18 cellular contexts compared by ENCODE assay signal in genomic region chr10:101323495-101323894, GRCh38.
"Had no signal": no experiment of that assay in that cellular context is flagged by ENCODE, and none has a peak within 500 bp of the region (broad histone marks: within the 10 kb centered on the region; RNA-seq: fewer than 3 reads in every experiment).

No MANE protein-coding gene starts in this region.

- H3K27me3 ChIP-seq: right lobe of liver had no signal

- H3K36me3 ChIP-seq: brain microvascular endothelial cell, right lobe of liver, suprapubic skin had no signal

- ATAC-seq: effector memory CD8-positive, alpha-beta T cell; left lobe of liver; mucosa of descending colon; naive thymus-derived CD4-positive, alpha-beta T cell; psoas muscle; right lobe of liver had no signal

- H3K36me3 Mint-ChIP-seq: activated naive CD8-positive, alpha-beta T cell treated with anti-CD3 and anti-CD28 coated beads, Interleukin-2, amount 10 ng/mL, durations not matched to agents 7 days and 5 days; naive thymus-derived CD4-positive, alpha-beta T cell had no signal

- H3K27ac ChIP-seq: brain microvascular endothelial cell, psoas muscle, right lobe of liver, suprapubic skin had no signal

- H3K4me1 ChIP-seq: psoas muscle, right lobe of liver, suprapubic skin had no signal

- DNase-seq: activated CD4-positive, CD25-positive, alpha-beta regulatory T cell; activated naive CD4-positive, alpha-beta T cell; activated naive CD8-positive, alpha-beta T cell treated with anti-CD3 and anti-CD28 coated beads, Interleukin-2, amount 10 ng/mL, durations not matched to agents 7 days and 5 days; activated T-cell treated with anti-CD3 and anti-CD28 coated beads for 4 hours; brain microvascular endothelial cell; effector memory CD8-positive, alpha-beta T cell; mucosa of descending colon; naive thymus-derived CD4-positive, alpha-beta T cell; occipital lobe; psoas muscle; right lobe of liver; trophoblast cell had no signal

- H3K4me1 Mint-ChIP-seq: activated naive CD8-positive, alpha-beta T cell treated with anti-CD3 and anti-CD28 coated beads, Interleukin-2, amount 10 ng/mL, durations not matched to agents 7 days and 5 days; central memory CD8-positive, alpha-beta T cell; naive thymus-derived CD4-positive, alpha-beta T cell had no signal

- H3K9me3 ChIP-seq: mucosa of descending colon, psoas muscle, right lobe of liver, suprapubic skin had no signal

- H3K4me3 Mint-ChIP-seq: activated naive CD8-positive, alpha-beta T cell treated with anti-CD3 and anti-CD28 coated beads, Interleukin-2, amount 10 ng/mL, durations not matched to agents 7 days and 5 days; central memory CD8-positive, alpha-beta T cell; dendritic cell treated with granulocyte-macrophage colony-stimulating factor and Interleukin-4, amounts not matched to agents 40 ng/mL and 50 ng/mL, for 4 days; effector memory CD8-positive, alpha-beta T cell; naive thymus-derived CD4-positive, alpha-beta T cell; stimulated activated naive CD8-positive, alpha-beta T cell treated with anti-CD3 and anti-CD28 coated beads, Interleukin-15, Interleukin-2, amounts not matched to agents 100 ng/mL and 50 ng/mL, for 24 hours had no signal

- H3K4me3 ChIP-seq: mucosa of descending colon, psoas muscle, right lobe of liver, smooth muscle cell, suprapubic skin had no signal

- H3K4me2 ChIP-seq: smooth muscle cell had no signal

- H3K9me3 Mint-ChIP-seq: activated naive CD8-positive, alpha-beta T cell treated with anti-CD3 and anti-CD28 coated beads, Interleukin-2, amount 10 ng/mL, durations not matched to agents 7 days and 5 days; central memory CD8-positive, alpha-beta T cell; dendritic cell treated with granulocyte-macrophage colony-stimulating factor and Interleukin-4, amounts not matched to agents 40 ng/mL and 50 ng/mL, for 4 days; effector memory CD8-positive, alpha-beta T cell; stimulated activated naive CD8-positive, alpha-beta T cell treated with anti-CD3 and anti-CD28 coated beads, Interleukin-15, Interleukin-2, amounts not matched to agents 100 ng/mL and 50 ng/mL, for 24 hours had no signal

- H3K27ac Mint-ChIP-seq: activated naive CD8-positive, alpha-beta T cell treated with anti-CD3 and anti-CD28 coated beads, Interleukin-2, amount 10 ng/mL, durations not matched to agents 7 days and 5 days; dendritic cell treated with granulocyte-macrophage colony-stimulating factor and Interleukin-4, amounts not matched to agents 40 ng/mL and 50 ng/mL, for 4 days; effector memory CD8-positive, alpha-beta T cell; naive thymus-derived CD4-positive, alpha-beta T cell; stimulated activated naive CD8-positive, alpha-beta T cell treated with anti-CD3 and anti-CD28 coated beads, Interleukin-15, Interleukin-2, amounts not matched to agents 100 ng/mL and 50 ng/mL, for 24 hours had no signal
